ENCODE assay signal across 10 cellular contexts in genomic region chr13:45325806-45326205, GRCh38. TPM values are rescaled to one million over a fixed set of nuclear protein-coding genes. Genes with fewer than 3 reads are reported as not detected.
DNase-seq lines count a peak whose midpoint lies in the region; ATAC-seq and TF ChIP-seq lines count a peak whose summit lies in the region.
"Had no signal": no experiment of that assay in that cellular context is flagged by ENCODE, and none has a peak within 500 bp of the region (broad histone marks: within the 10 kb centered on the region; RNA-seq: fewer than 3 reads in every experiment).

No MANE protein-coding gene starts in this region.

- H3K27ac ChIP-seq in HCT116 (ENCODE audit: low read depth, low read length) (no peak overlapping the region), subcutaneous abdominal adipose tissue (ENCODE audit: low read depth, low read length) (peak overlapping the region; percentile 75)

- peak overlapping the region; percentile 52 for H3K4me2 ChIP-seq in HCT116 (ENCODE audit: low read length)

- no peaks in the 10 kb centered on the region for H3K9me2 ChIP-seq in HCT116 (ENCODE audit: insufficient read depth)

- H3K9ac ChIP-seq in HCT116 (ENCODE audit: low read length) (no peak overlapping the region; the same call in 1 of the 2 replicates), subcutaneous abdominal adipose tissue (ENCODE audit: low read length in 5 of 5) (peak overlapping the region in 1 of 5 donors; percentile 11)

- no TSS peak for BruUV-seq in HCT116 (replicated peaks; lab: Mats Ljungman, UMichigan)

- H3K36me3 ChIP-seq in HCT116 (ENCODE audit: control insufficient read depth in 1 of 2, insufficient read depth in 2 of 2, low read length in 2 of 2) (no peaks in the 10 kb centered on the region), subcutaneous abdominal adipose tissue (ENCODE audit: control insufficient read depth in 5 of 5, insufficient read depth in 5 of 5, low read length in 5 of 5) (no peaks in the 10 kb centered on the region)

- ATAC-seq in HCT116 (peak; percentile 59), HG02870 (IDR thresholded peaks at IDR 0.05; ENCODE audit: unreplicated experiment) (no peak), HG03139 (IDR thresholded peaks at IDR 0.05; ENCODE audit: unreplicated experiment) (no peak)

- RAD21 ChIA-PET in HCT116 (lab: Charles Lee; ENCODE audit: low non-redundant PET in 1 of 2, low total read pairs in 2 of 2, uncharacterized antibody in 2 of 2, unreplicated experiment in 2 of 2): no interaction called here

- H3K4me3 ChIP-seq in HCT116 (replicated peaks in 1 of 2; ENCODE audit: low read depth in 1 of 2, low read length in 2 of 2) (no peak overlapping the region), subcutaneous abdominal adipose tissue (ENCODE audit: low read depth in 1 of 5, low read length in 5 of 5) (no peak overlapping the region)

- no peaks in the 10 kb centered on the region for H3K79me2 ChIP-seq in HCT116 (ENCODE audit: insufficient read depth, low read length)

- H3K27me3 ChIP-seq in HCT116 (ENCODE audit: insufficient read depth, low read length) (no peaks in the 10 kb centered on the region), subcutaneous abdominal adipose tissue (ENCODE audit: control insufficient read depth in 5 of 5, insufficient read depth in 4 of 5, low read length in 5 of 5) (peaks cover 0 to 4% (median 0%) of the 10 kb centered on the region in 5 donors)

- TF ChIP-seq CTCF in HCT116 (IDR thresholded peaks at IDR 0.05 in 2 of 3, conservative IDR thresholded peaks at IDR 0.05 in 1 of 3; ENCODE audit: borderline replicate concordance in 1 of 3, insufficient read depth in 1 of 3, low read depth in 2 of 3, low read length in 2 of 3): no peak

- H3K4me1 ChIP-seq in HCT116 (ENCODE audit: control insufficient read depth in 1 of 2, insufficient read depth in 2 of 2, low read length in 2 of 2) (peaks cover 0 to 29% of the 10 kb centered on the region in 2 experiments; a peak in 3 of 4 replicates), subcutaneous abdominal adipose tissue (ENCODE audit: control insufficient read depth in 5 of 5, insufficient read depth in 5 of 5, low read length in 5 of 5) (peaks cover 5 to 57% (median 21%) of the 10 kb centered on the region in 5 donors)

- no peak for DNase-seq in HCT116 (ENCODE audit: low read depth, low spot score)
- peak; percentile 64 for DNase-seq in amniotic stem cell (lab: John Stamatoyannopoulos, UW)
- peak; percentile 85 for DNase-seq in islet precursor cell
- no peak for DNase-seq in cortex of kidney (lab: John Stamatoyannopoulos, UW)
- no peak for DNase-seq in RPMI8226
- DNase-seq: activated T-cell treated with anti-CD3 and anti-CD28 coated beads, Interleukin-2, amount 50 U/mL, for 48 hours; NCI-H2029 treated with DMSO at 0.1 percent for 48 hours had no signal

- H2AFZ ChIP-seq in HCT116 (ENCODE audit: low read depth, low read length, poor library complexity, severe bottlenecking): no peak overlapping the region

- intact Hi-C loops in HCT116 (cut with micrococcal nuclease): no loop called here

- H4K20me1 ChIP-seq in HCT116 (ENCODE audit: insufficient read depth): no peaks in the 10 kb centered on the region

- no peak for TF ChIP-seq POLR2A in HCT116 (IDR thresholded peaks at IDR 0.05; ENCODE audit: borderline replicate concordance, extremely low read depth, insufficient read depth, insufficient read length)

- H3K9me3 ChIP-seq in HCT116 (ENCODE audit: control insufficient read depth in 1 of 2, insufficient read depth in 1 of 2, low read depth in 1 of 2, low read length in 2 of 2) (no peaks in the 10 kb centered on the region), subcutaneous abdominal adipose tissue (ENCODE audit: control insufficient read depth in 5 of 5, low read length in 5 of 5) (no peaks in the 10 kb centered on the region)

- no peak for TF ChIP-seq RAD21 in HCT116 (IDR thresholded peaks at IDR 0.05; ENCODE audit: low read depth)

- CTCF ChIA-PET in HCT116 (lab: Charles Lee): no interaction called here

- POLR2A ChIA-PET in HCT116 (lab: Charles Lee): interaction anchor here (0.9 to 1.6 kb wide), 2 partner anchors 12 to 15 kb away, joined by 3 to 4 read pairs; partner anchors contain the start of gene TPT1

TF ChIP-seq in HCT116, 20 proteins besides CTCF, POLR2A, EP300 and RAD21:
- no peak for TF ChIP-seq ELF1 (IDR thresholded peaks at IDR 0.05; ENCODE audit: borderline replicate concordance, low read depth)
- TF ChIP-seq YY1 (IDR thresholded peaks at IDR 0.05; ENCODE audit: extremely low read depth, insufficient replicate concordance, low read depth, low read length): no peak
- no peak for TF ChIP-seq CBX3 (IDR thresholded peaks at IDR 0.05; ENCODE audit: low read depth)
TF ChIP-seq in HCT116: peak in this region for 0.

RNA-seq across cellular contexts. Expression of gene TPT1, which starts 15.2 kb away (rescaled TPM):
- total RNA-seq in HCT116 (2021; ENCODE audit: unreplicated experiment): 2,859 TPM
- 3,620 and 4,032 TPM in 2 replicates for polyA plus RNA-seq in HCT116 (2012)

Comparison
In these comparisons a context has a peak if more than half of its experiments do, and no peak if none do; other contexts are left out.
1. DNase-seq: peak in amniotic stem cell (single experiment) and islet precursor cell (single experiment); none in HCT116 (single experiment), cortex of kidney (single experiment) and RPMI8226 (single experiment).